In the genomic region with DNA sequence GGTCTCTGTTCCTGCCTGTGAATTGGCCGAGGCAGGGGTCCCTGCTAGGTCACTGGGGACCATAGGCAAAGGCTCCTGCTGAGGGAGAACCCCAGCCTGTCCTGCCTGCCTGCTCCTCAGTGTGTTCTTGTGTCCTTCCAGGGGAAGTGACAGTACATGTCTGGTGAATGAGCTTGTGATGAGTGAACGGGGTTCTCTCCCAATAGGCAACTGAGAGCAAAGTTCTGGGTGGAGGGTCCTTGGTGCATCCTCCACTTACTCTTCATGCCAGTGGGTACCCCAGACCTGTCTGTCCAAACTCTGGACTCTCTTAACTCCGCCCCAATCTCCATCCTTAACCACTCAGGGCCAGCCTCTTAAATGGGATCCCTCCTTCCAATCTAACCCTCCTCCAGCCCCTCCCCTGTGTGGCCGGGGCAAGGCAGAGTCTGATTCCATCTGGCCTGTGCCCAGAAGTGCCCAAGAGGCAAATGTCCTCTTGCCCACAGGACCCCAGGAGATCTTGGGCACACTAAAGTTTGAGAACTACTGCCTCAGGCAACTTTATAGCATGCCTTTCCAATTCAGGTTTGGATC, we compare ENCODE assay signal across 10 cellular contexts. TPM values are rescaled to one million over a fixed set of nuclear protein-coding genes. Genes with fewer than 3 reads are reported as not detected.
A peak's percentile ranks its signal among the peaks of the same experiment; 100 is the strongest.
DNase-seq lines count a peak whose midpoint lies in the region; ATAC-seq, FAIRE-seq and TF ChIP-seq lines count a peak whose summit lies in the region.
"Had no signal": no experiment of that assay in that cellular context is flagged by ENCODE, and none has a peak within 500 bp of the region (broad histone marks: within the 10 kb centered on the region; RNA-seq: fewer than 3 reads in every experiment).

No MANE protein-coding gene starts in this region.

- H3K4me3 ChIP-seq in keratinocyte (ENCODE audit: control insufficient read depth in 2 of 3, extremely low read depth in 1 of 3, insufficient read depth in 2 of 3, low read depth in 1 of 3, low read length in 3 of 3) = no peak overlapping the region
- peak overlapping the region; percentile 72 to 90 for H3K4me3 ChIP-seq in tibial artery

- H3K4me1 Mint-ChIP-seq in activated naive CD4-positive, alpha-beta T cell treated with anti-CD3 and anti-CD28 coated beads, Interleukin-2, amount 10 ng/mL, durations not matched to agents 7 days and 5 days = peaks cover 35% of the 10 kb centered on the region
- peaks cover 18% of the 10 kb centered on the region for H3K4me1 Mint-ChIP-seq in activated naive CD8-positive, alpha-beta T cell treated with anti-CD3 and anti-CD28 coated beads, Interleukin-2, amount 10 ng/mL, durations not matched to agents 7 days and 5 days

- peak overlapping the region; percentile 79 for H3K4me3 Mint-ChIP-seq in activated naive CD4-positive, alpha-beta T cell treated with anti-CD3 and anti-CD28 coated beads, Interleukin-2, amount 10 ng/mL, durations not matched to agents 7 days and 5 days
- H3K4me3 Mint-ChIP-seq in activated naive CD8-positive, alpha-beta T cell treated with anti-CD3 and anti-CD28 coated beads, Interleukin-2, amount 10 ng/mL, durations not matched to agents 7 days and 5 days = peak overlapping the region; percentile 85

- TF ChIP-seq CTCF in keratinocyte (optimal IDR thresholded peaks at IDR 0.05 in 1 of 3, IDR thresholded peaks at IDR 0.05 in 1 of 3, conservative IDR thresholded peaks at IDR 0.05 in 1 of 3; ENCODE audit: extremely low read depth in 1 of 3, insufficient read depth in 2 of 3, low read length in 3 of 3) (no peak), tibial artery (IDR thresholded peaks at IDR 0.05) (no peak)

- no peak overlapping the region for H3K4me2 ChIP-seq in keratinocyte (ENCODE audit: control insufficient read depth, extremely low read depth, insufficient read depth, low read depth, low read length)

- no peak for DNase-seq in activated naive CD4-positive, alpha-beta T cell treated with anti-CD3 and anti-CD28 coated beads, Interleukin-2, amount 10 ng/mL, durations not matched to agents 7 days and 5 days
- no peak for DNase-seq in activated naive CD4-positive, alpha-beta T cell treated with Interleukin-2 at 50 U/mL for 16 hours
- DNase-seq in activated naive CD8-positive, alpha-beta T cell treated with anti-CD3 and anti-CD28 coated beads, Interleukin-2, amount 10 ng/mL, durations not matched to agents 7 days and 5 days = no peak
- DNase-seq in keratinocyte (ENCODE audit: low read depth, low spot score) = no peak
- DNase-seq in tibial artery = no peak
- DNase-seq: NCI-H2171 treated with DMSO at 0.1 percent for 48 hours had no signal

- peaks cover 18% of the 10 kb centered on the region for H3K36me3 Mint-ChIP-seq in activated naive CD4-positive, alpha-beta T cell treated with anti-CD3 and anti-CD28 coated beads, Interleukin-2, amount 10 ng/mL, durations not matched to agents 7 days and 5 days
- H3K36me3 Mint-ChIP-seq in activated naive CD8-positive, alpha-beta T cell treated with anti-CD3 and anti-CD28 coated beads, Interleukin-2, amount 10 ng/mL, durations not matched to agents 7 days and 5 days = peaks cover 5% of the 10 kb centered on the region

- no peak for ATAC-seq in activated naive CD8-positive, alpha-beta T cell treated with anti-CD3 and anti-CD28 coated beads, Interleukin-2, amount 10 ng/mL, durations not matched to agents 7 days and 5 days (ENCODE audit: low read depth)
- ATAC-seq in HG02759 (IDR thresholded peaks at IDR 0.05; ENCODE audit: unreplicated experiment) (no peak), HG02588 (IDR thresholded peaks at IDR 0.05; ENCODE audit: unreplicated experiment) (no peak), GM21786 (IDR thresholded peaks at IDR 0.05; ENCODE audit: unreplicated experiment) (no peak)

- FAIRE-seq in keratinocyte (lab: Jason Lieb, UNC) = peak; percentile 74
- FAIRE-seq: TTC549 had no signal

- H3K9me1 ChIP-seq in keratinocyte (ENCODE audit: control insufficient read depth, extremely low read depth, insufficient read depth, low read length) = no peaks in the 10 kb centered on the region

- peaks cover 13% of the 10 kb centered on the region for H3K4me1 ChIP-seq in keratinocyte (ENCODE audit: control insufficient read depth, extremely low read depth, insufficient read depth, low read length)
- peaks cover 0 to 31% (median 22%) of the 10 kb centered on the region in 4 donors for H3K4me1 ChIP-seq in tibial artery

- peaks cover 8% of the 10 kb centered on the region for H3K27me3 Mint-ChIP-seq in activated naive CD4-positive, alpha-beta T cell treated with anti-CD3 and anti-CD28 coated beads, Interleukin-2, amount 10 ng/mL, durations not matched to agents 7 days and 5 days
- peaks cover 4% of the 10 kb centered on the region for H3K27me3 Mint-ChIP-seq in activated naive CD8-positive, alpha-beta T cell treated with anti-CD3 and anti-CD28 coated beads, Interleukin-2, amount 10 ng/mL, durations not matched to agents 7 days and 5 days

- H3K79me2 ChIP-seq in keratinocyte (ENCODE audit: control insufficient read depth, insufficient read depth, low read length) = no peaks in the 10 kb centered on the region

- H3K9ac ChIP-seq in keratinocyte (ENCODE audit: control insufficient read depth, extremely low read depth, insufficient read depth, low read length) = no peak overlapping the region

- H3K27ac Mint-ChIP-seq in activated naive CD4-positive, alpha-beta T cell treated with anti-CD3 and anti-CD28 coated beads, Interleukin-2, amount 10 ng/mL, durations not matched to agents 7 days and 5 days = peak overlapping the region; percentile 62
- H3K27ac Mint-ChIP-seq in activated naive CD8-positive, alpha-beta T cell treated with anti-CD3 and anti-CD28 coated beads, Interleukin-2, amount 10 ng/mL, durations not matched to agents 7 days and 5 days = no peak overlapping the region

- H3K36me3 ChIP-seq in keratinocyte (ENCODE audit: control insufficient read depth in 2 of 2, extremely low read depth in 1 of 2, insufficient read depth in 2 of 2, low read length in 2 of 2) (peaks cover 1 to 3% of the 10 kb centered on the region in 2 experiments), tibial artery (peaks cover 16 to 39% (median 31%) of the 10 kb centered on the region in 3 donors)

- POLR2A ChIA-PET in activated naive CD8-positive, alpha-beta T cell treated with anti-CD3 and anti-CD28 coated beads, Interleukin-2, amount 10 ng/mL, durations not matched to agents 7 days and 5 days (lab: Charles Lee) = interaction anchor here (0.5 to 0.8 kb wide), 2 partner anchors 18 to 26 kb away, joined by 3 to 4 read pairs; no protein-coding TSS in a partner anchor

- H3K9me3 ChIP-seq in keratinocyte (ENCODE audit: control insufficient read depth, low read depth, low read length) (no peaks in the 10 kb centered on the region), tibial artery (no peaks in the 10 kb centered on the region)

- dilution Hi-C loops in keratinocyte (cut with MboI; ENCODE audit: extremely low pct_ligation_motif_present, low sequenced_read_pairs) = no loop called here

- H3K27me3 ChIP-seq in keratinocyte (ENCODE audit: control insufficient read depth, extremely low read depth, insufficient read depth, low read length) (no peaks in the 10 kb centered on the region), tibial artery (no peaks in the 10 kb centered on the region)

- H3K27ac ChIP-seq in keratinocyte (ENCODE audit: control insufficient read depth, insufficient read depth, low read length) (no peak overlapping the region), tibial artery (peak overlapping the region; percentile 92 to 93)

- CTCF ChIA-PET in activated naive CD4-positive, alpha-beta T cell treated with anti-CD3 and anti-CD28 coated beads, Interleukin-2, amount 10 ng/mL, durations not matched to agents 7 days and 5 days (lab: Charles Lee) = interaction anchor here (1.1 kb wide), 1 partner anchor 21 kb away, joined by 3 read pairs; no protein-coding TSS in a partner anchor

- no peak overlapping the region for H2AFZ ChIP-seq in keratinocyte (ENCODE audit: control insufficient read depth, low read length)

- H3K9me3 Mint-ChIP-seq in activated naive CD4-positive, alpha-beta T cell treated with anti-CD3 and anti-CD28 coated beads, Interleukin-2, amount 10 ng/mL, durations not matched to agents 7 days and 5 days = no peaks in the 10 kb centered on the region
- no peaks in the 10 kb centered on the region for H3K9me3 Mint-ChIP-seq in activated naive CD8-positive, alpha-beta T cell treated with anti-CD3 and anti-CD28 coated beads, Interleukin-2, amount 10 ng/mL, durations not matched to agents 7 days and 5 days

- intact Hi-C loops in tibial artery (cut with DNase I; ENCODE audit: low total_unique reads) = no loop called here

- no peaks in the 10 kb centered on the region for H4K20me1 ChIP-seq in keratinocyte (ENCODE audit: control insufficient read depth, extremely low read depth, insufficient read depth, low read length)

RNA-seq across cellular contexts. Expression of gene XKR8, which starts 2.0 kb away (rescaled TPM):
- 1 to 10 TPM; 8.7 to 9.0 TPM for total RNA-seq in activated naive CD8-positive, alpha-beta T cell treated with anti-CD3 and anti-CD28 coated beads, Interleukin-2, amount 10 ng/mL, durations not matched to agents 7 days and 5 days
- polyA plus RNA-seq in keratinocyte = 2.5 to 3.9 TPM (median 3.2 TPM) in 3 replicates
- polyA plus RNA-seq in keratinocyte (2011; ENCODE audit: low read depth) = 1.1 TPM
- polyA plus RNA-seq in keratinocyte (2011; cell fraction: cytosol; rRNA removed) = 2.2 and 2.6 TPM in 2 replicates
- polyA plus RNA-seq in keratinocyte (2011; cell fraction: nucleus; rRNA removed) = 3.0 and 3.4 TPM in 2 replicates
- polyA plus RNA-seq in keratinocyte (2012; ENCODE audit: low replicate concordance) = 2.4 and 3.1 TPM in 2 replicates
- 2.1 to 3.7 TPM (median 2.1 TPM) in 3 replicates for polyA minus RNA-seq in keratinocyte
- 3.5 TPM for polyA minus RNA-seq in keratinocyte (2011; cell fraction: cytosol; rRNA and poly(A)+ RNA removed)
- 2.1 TPM in 2 replicates for polyA minus RNA-seq in keratinocyte (2011; cell fraction: nucleus; rRNA and poly(A)+ RNA removed)

RNA-seq across cellular contexts. Expression of gene SMPDL3B, which starts 26.9 kb away (rescaled TPM):
- under 1 TPM; 0.64 to 0.99 TPM for total RNA-seq in activated naive CD8-positive, alpha-beta T cell treated with anti-CD3 and anti-CD28 coated beads, Interleukin-2, amount 10 ng/mL, durations not matched to agents 7 days and 5 days
- polyA plus RNA-seq in keratinocyte = 0.51 to 1.3 TPM (median 0.61 TPM) in 3 replicates
- polyA plus RNA-seq in keratinocyte (2011; ENCODE audit: low read depth) = 0.31 TPM
- polyA plus RNA-seq in keratinocyte (2011; cell fraction: cytosol; rRNA removed) = 0.81 and 0.97 TPM in 2 replicates
- 1.9 and 2.0 TPM in 2 replicates for polyA plus RNA-seq in keratinocyte (2011; cell fraction: nucleus; rRNA removed)
- polyA plus RNA-seq in keratinocyte (2012; ENCODE audit: low replicate concordance) = 0.63 and 0.65 TPM in 2 replicates
- 0.67 to 1.5 TPM (median 0.82 TPM) in 3 replicates for polyA minus RNA-seq in keratinocyte
- polyA minus RNA-seq in keratinocyte (2011; cell fraction: cytosol; rRNA and poly(A)+ RNA removed) = not detected
- polyA minus RNA-seq in keratinocyte (2011; cell fraction: nucleus; rRNA and poly(A)+ RNA removed) = 1.4 TPM in 2 replicates

RNA-seq across cellular contexts. Expression of gene RPA2, which starts 47.4 kb away (rescaled TPM):
- total RNA-seq in activated naive CD8-positive, alpha-beta T cell treated with anti-CD3 and anti-CD28 coated beads, Interleukin-2, amount 10 ng/mL, durations not matched to agents 7 days and 5 days = 10 to 100 TPM; 72.1 to 73.7 TPM
- polyA plus RNA-seq in keratinocyte = 24.5 to 35.4 TPM (median 30.1 TPM) in 3 replicates
- polyA plus RNA-seq in keratinocyte (2011; ENCODE audit: low read depth) = 14.7 TPM
- 18.3 and 28.2 TPM in 2 replicates for polyA plus RNA-seq in keratinocyte (2011; cell fraction: cytosol; rRNA removed)
- 15.9 and 19.4 TPM in 2 replicates for polyA plus RNA-seq in keratinocyte (2011; cell fraction: nucleus; rRNA removed)
- 19.9 and 22.1 TPM in 2 replicates for polyA plus RNA-seq in keratinocyte (2012; ENCODE audit: low replicate concordance)
- 9.4 to 11.7 TPM (median 10.8 TPM) in 3 replicates for polyA minus RNA-seq in keratinocyte
- 13.2 TPM for polyA minus RNA-seq in keratinocyte (2011; cell fraction: cytosol; rRNA and poly(A)+ RNA removed)
- 5.4 and 10.9 TPM in 2 replicates for polyA minus RNA-seq in keratinocyte (2011; cell fraction: nucleus; rRNA and poly(A)+ RNA removed)

Comparison
In these comparisons a context has a peak if more than half of its experiments do, and no peak if none do; other contexts are left out.
1. H3K4me3 ChIP-seq: peak in tibial artery (2 of 2); none in keratinocyte (0 of 3).